In genomic region chr13:20704459-20705069, GRCh38 we compare ENCODE assay signal across 8 cellular contexts. TPM values are rescaled to one million over a fixed set of nuclear protein-coding genes. Genes with fewer than 3 reads are reported as not detected.
A peak's percentile ranks its signal among the peaks of the same experiment; 100 is the strongest.
DNase-seq lines count a peak whose midpoint lies in the region; ATAC-seq and TF ChIP-seq lines count a peak whose summit lies in the region.

No MANE protein-coding gene starts in this region.

- TF ChIP-seq CTCF in body of pancreas (IDR thresholded peaks at IDR 0.05) (no peak), transverse colon (IDR thresholded peaks at IDR 0.05) (no peak)

- 21 to 22% methylated on average over 14 to 17 of the region's 20 CpGs for WGBS in body of pancreas, 2 donors
- WGBS in transverse colon (ENCODE audit: low coverage in 1 of 2), 2 donors: 43 to 75% methylated on average over 3 to 14 of the region's 20 CpGs

- in situ Hi-C loops in transverse colon (cut with MboI; ENCODE audit: low pct_ligation_motif_present in 1 of 4, low pct_unique_long_range_greater_than_20kb in 1 of 4, low sequenced_read_pairs in 3 of 4): loop anchor here in 3 of 4 donors (10.0 to 25.0 kb wide), 5 partner anchors 108 to 383 kb away; partner anchors contain the start of gene XPO4 (in 2 of the 3)

- H3K4me3 ChIP-seq in body of pancreas: no peak overlapping the region
- H3K4me3 ChIP-seq in transverse colon: peak overlapping the region in 3 of 4 donors; percentile 40 to 66 (median 45)

- H3K36me3 ChIP-seq in body of pancreas (replicated peaks in 1 of 2; ENCODE audit: insufficient read depth in 1 of 2, low read depth in 2 of 2) (no peaks in the 10 kb centered on the region), transverse colon (no peaks in the 10 kb centered on the region)

- peaks cover 19% of the 10 kb centered on the region for H3K4me1 Mint-ChIP-seq in activated T-cell treated with anti-CD3 and anti-CD28 coated beads, Interleukin-2, amount 50 U/mL, for 72 hours (ENCODE audit: low read depth)

- H3K27ac ChIP-seq in body of pancreas: peak overlapping the region in 3 of 4 donors; percentile 39 to 60 (median 51)
- peak overlapping the region; percentile 2 to 55 (median 40) for H3K27ac ChIP-seq in transverse colon

- peak in 1 of 2 donors; percentile 8 for ATAC-seq in activated T-cell treated with anti-CD3 and anti-CD28 coated beads, Interleukin-2, amount 50 U/mL, for 72 hours (replicated peaks in 1 of 2)
- ATAC-seq in body of pancreas: no peak
- peak; percentile 23 for ATAC-seq in left lobe of liver

- no peak for DNase-seq in activated T-cell treated with anti-CD3 and anti-CD28 coated beads, Interleukin-2, amount 50 U/mL, for 72 hours
- DNase-seq in activated T-cell treated with anti-CD3 and anti-CD28 coated beads for 4 hours: no peak
- no peak for DNase-seq in body of pancreas
- no peak for DNase-seq in left lobe of liver (ENCODE audit: low spot score)
- DNase-seq in transverse colon: no peak
- DNase-seq in NCI-H524 (lab: John Stamatoyannopoulos, UW): no peak
- no peak for DNase-seq in NCI-H226
- DNase-seq in posterior vena cava (ENCODE audit: low spot score): no peak

- H3K9me3 ChIP-seq in body of pancreas (no peaks in the 10 kb centered on the region), transverse colon (no peaks in the 10 kb centered on the region)

- TF ChIP-seq EP300 in transverse colon (IDR thresholded peaks at IDR 0.05; ENCODE audit: low read depth): no peak

- H3K4me1 ChIP-seq in body of pancreas (peaks cover 20% of the 10 kb centered on the region), transverse colon (peaks cover 0 to 16% (median 12%) of the 10 kb centered on the region in 4 donors)

- no peak overlapping the region for H3K27ac Mint-ChIP-seq in activated T-cell treated with anti-CD3 and anti-CD28 coated beads, Interleukin-2, amount 50 U/mL, for 72 hours

- H3K9me3 Mint-ChIP-seq in activated T-cell treated with anti-CD3 and anti-CD28 coated beads, Interleukin-2, amount 50 U/mL, for 72 hours: no peaks in the 10 kb centered on the region

- no peaks in the 10 kb centered on the region for H3K27me3 ChIP-seq in body of pancreas
- peaks cover 25% of the 10 kb centered on the region for H3K27me3 ChIP-seq in transverse colon

- intact Hi-C loops in body of pancreas (cut with DNase I) (loop anchor here (5.0 kb wide), 1 partner anchor 218 kb away; no protein-coding TSS in a partner anchor), transverse colon (cut with DNase I; ENCODE audit: low total_unique reads) (no loop called here), posterior vena cava (cut with DNase I) (loop anchor here in 1 of 2 donors (10.0 kb wide), 1 partner anchor 220 kb away; no protein-coding TSS in a partner anchor)

- H3K4me3 Mint-ChIP-seq in activated T-cell treated with anti-CD3 and anti-CD28 coated beads, Interleukin-2, amount 50 U/mL, for 72 hours: peak overlapping the region; percentile 65 to 74

- no peaks in the 10 kb centered on the region for H3K36me3 Mint-ChIP-seq in activated T-cell treated with anti-CD3 and anti-CD28 coated beads, Interleukin-2, amount 50 U/mL, for 72 hours (ENCODE audit: insufficient read depth in 2 of 2)

- TF ChIP-seq POLR2A in body of pancreas (IDR thresholded peaks at IDR 0.05) (no peak), transverse colon (IDR thresholded peaks at IDR 0.05) (no peak)

- peaks cover 25% of the 10 kb centered on the region for H3K27me3 Mint-ChIP-seq in activated T-cell treated with anti-CD3 and anti-CD28 coated beads, Interleukin-2, amount 50 U/mL, for 72 hours (ENCODE audit: low read depth)

RNA-seq across cellular contexts. Expression of gene IL17D, which starts 1.1 kb away (rescaled TPM):
- under 1 TPM; 0.30 to 0.77 TPM for total RNA-seq in activated T-cell treated with anti-CD3 and anti-CD28 coated beads, Interleukin-2, amount 50 U/mL, for 72 hours
- total RNA-seq in body of pancreas (under 1 TPM; 0.66 to 0.78 TPM), left lobe of liver (0.45 TPM), transverse colon (1 to 10 TPM in 2 of 4 donors, not detected in 2; 1.1 to 1.4 TPM), posterior vena cava (1 to 10 TPM; 9.2 to 9.8 TPM)

Comparison
In these comparisons a context has a peak if more than half of its experiments do, and no peak if none do; other contexts are left out.
1. H3K4me3 ChIP-seq: peak in transverse colon (3 of 4); none in body of pancreas (0 of 2).